30 cellular contexts compared by ENCODE assay signal in genomic region chr21:44943005-44943685, GRCh38. TPM values are rescaled to one million over a fixed set of nuclear protein-coding genes. Genes with fewer than 3 reads are reported as not detected.
DNase-seq lines count a peak whose midpoint lies in the region; ATAC-seq and TF ChIP-seq lines count a peak whose summit lies in the region.
"Had no signal": no experiment of that assay in that cellular context is flagged by ENCODE, and none has a peak within 500 bp of the region (broad histone marks: within the 10 kb centered on the region; RNA-seq: fewer than 3 reads in every experiment).

No MANE protein-coding gene starts in this region.

- H4K20me1 ChIP-seq in BLaER1 (peaks cover 77% of the 10 kb centered on the region), OCI-LY3 (ENCODE audit: insufficient read depth, low read length) (peaks cover 35% of the 10 kb centered on the region)

- H3K27me3 Mint-ChIP-seq in CD14-positive monocyte (ENCODE audit: low read depth in 3 of 3), result peaks cover under 1 to 4% (median 2%) of the 10 kb centered on the region in 3 donors
- H3K27me3 Mint-ChIP-seq: CD4-positive, alpha-beta memory T cell; effector memory CD8-positive, alpha-beta T cell; naive thymus-derived CD8-positive, alpha-beta T cell; T-helper 17 cell had no signal

- intact Hi-C loops in CD14-positive monocyte (cut with micrococcal nuclease) (no loop called here), posterior vena cava (cut with DNase I) (no loop called here)

- H3K4me2 ChIP-seq in BLaER1, result peak overlapping the region; percentile 90
- H3K4me2 ChIP-seq in OCI-LY3 (ENCODE audit: low read length), result peak overlapping the region; percentile 93

- H3K27ac Mint-ChIP-seq in CD14-positive monocyte, result peak overlapping the region in 1 of 7 donors; percentile 27

- peaks cover 44 to 45% of the 10 kb centered on the region in 2 donors for H3K36me3 Mint-ChIP-seq in CD14-positive monocyte

- H3K4me3 Mint-ChIP-seq in CD14-positive monocyte, result no peak overlapping the region

- H3K27ac ChIP-seq in BLaER1 (no peak overlapping the region), OCI-LY3 (ENCODE audit: low read length) (peak overlapping the region; percentile 19)
- H3K27ac ChIP-seq: coronary artery, ovary, SK-N-MC, thoracic aorta, uterus had no signal

- H3K9ac ChIP-seq in BLaER1 (no peak overlapping the region; the same call in 1 of the 2 replicates), OCI-LY3 (ENCODE audit: low read length) (no peak overlapping the region)

- H3K79me2 ChIP-seq in OCI-LY3 (ENCODE audit: low read length), result peaks cover 84% of the 10 kb centered on the region

- peaks cover 55% of the 10 kb centered on the region for H3K36me3 ChIP-seq in BLaER1
- peaks cover 16% of the 10 kb centered on the region for H3K36me3 ChIP-seq in OCI-LY3 (replicated peaks; ENCODE audit: low read depth, low read length)
- H3K36me3 ChIP-seq: ovary, thoracic aorta, uterus had no signal

- H3K9me3 Mint-ChIP-seq in CD14-positive monocyte, result peaks cover 0 to 2% (median 0%) of the 10 kb centered on the region in 7 donors
- H3K9me3 Mint-ChIP-seq: effector memory CD8-positive, alpha-beta T cell; naive thymus-derived CD8-positive, alpha-beta T cell had no signal

- H3K9me3 ChIP-seq in BLaER1 (no peaks in the 10 kb centered on the region), OCI-LY3 (ENCODE audit: insufficient read depth, low read length) (no peaks in the 10 kb centered on the region)
- H3K9me3 ChIP-seq: HAP-1, ovary, thoracic aorta, uterus had no signal

- DNase-seq in CD14-positive monocyte (ENCODE audit: low spot score) (peak; percentile 27), posterior vena cava (ENCODE audit: low spot score) (peak; percentile 38), NCI-H2171 (lab: John Stamatoyannopoulos, UW) (no peak)
- no peak for DNase-seq in activated effector memory CD4-positive, alpha-beta T cell treated with Interleukin-2 at 50 U/mL for 16 hours
- DNase-seq: activated naive CD4-positive, alpha-beta T cell; activated T-cell treated with anti-CD3 and anti-CD28 coated beads, Interleukin-2, amount 50 U/mL, for 1 hour; CD4-positive, alpha-beta memory T cell; effector memory CD8-positive, alpha-beta T cell; erythroblast; KBM-7; MM.1S; NCI-H1417; NCI-H2081 treated with DMSO at 0.1 percent for 48 hours; NCI-H345; NCI-H748 treated with DMSO at 0.1 percent for 48 hours; ovary; RPMI8226; stimulated activated CD4-positive, alpha-beta T cell treated with anti-CD3 and anti-CD28 coated beads, Interleukin-4, amount 100 ng/mL, for 24 hours; stimulated activated naive CD4-positive, alpha-beta T cell; T-helper 17 cell; uterus had no signal

- no peak overlapping the region for H2AFZ ChIP-seq in OCI-LY3 (ENCODE audit: low read depth, low read length)

- no peak overlapping the region for H3K4me3 ChIP-seq in BLaER1
- peak overlapping the region; percentile 30; the same call in 1 of the 2 replicates for H3K4me3 ChIP-seq in OCI-LY3 (ENCODE audit: low read length)
- H3K4me3 ChIP-seq: coronary artery, HAP-1, ovary, SK-N-MC, thoracic aorta, uterus had no signal

- H3K27me3 ChIP-seq in BLaER1 (no peaks in the 10 kb centered on the region), OCI-LY3 (ENCODE audit: low read depth, low read length) (no peaks in the 10 kb centered on the region)
- H3K27me3 ChIP-seq: ovary, uterus had no signal

- TF ChIP-seq CTCF in CD14-positive monocyte (IDR thresholded peaks at IDR 0.05) (no peak), OCI-LY3 (IDR thresholded peaks at IDR 0.05; ENCODE audit: low read depth, low read length) (no peak)

- peaks cover 27% of the 10 kb centered on the region for H3K4me1 Mint-ChIP-seq in CD14-positive monocyte

- H3K4me1 ChIP-seq in BLaER1 (peaks cover 84% of the 10 kb centered on the region), OCI-LY3 (ENCODE audit: low read length) (peaks cover 37% of the 10 kb centered on the region)
- H3K4me1 ChIP-seq: uterus had no signal

- ATAC-seq in GM21723 (IDR thresholded peaks at IDR 0.05; ENCODE audit: unreplicated experiment), result no peak
- ATAC-seq: activated CD4-positive, CD25-positive, alpha-beta regulatory T cell treated with anti-CD3 and anti-CD28 coated beads, Interleukin-2, amount 50 U/mL, for 24 hours; effector memory CD8-positive, alpha-beta T cell; naive thymus-derived CD8-positive, alpha-beta T cell; T-helper 17 cell had no signal

RNA-seq across cellular contexts. Expression of gene SLX9, which starts 3.3 kb away (rescaled TPM):
- polyA plus RNA-seq in CD14-positive monocyte, result 1 to 10 TPM; 7.5 to 9.0 TPM
- total RNA-seq in posterior vena cava, result 10 to 100 TPM; 25.8 to 31.6 TPM

RNA-seq across cellular contexts. Expression of gene ITGB2, which starts 22.4 kb away (rescaled TPM):
- 1,000 to 10,000 TPM; 1,470 to 1,628 TPM for polyA plus RNA-seq in CD14-positive monocyte
- 100 to 1,000 TPM in 1 of 2 donors, 10 to 100 TPM in 1; 47.9 to 122 TPM for total RNA-seq in posterior vena cava

Comparison
In these comparisons a context has a peak if more than half of its experiments do, and no peak if none do; other contexts are left out.
1. DNase-seq: peak in CD14-positive monocyte (single experiment) and posterior vena cava (single experiment); none in NCI-H2171 (single experiment) and activated effector memory CD4-positive, alpha-beta T cell treated with Interleukin-2 at 50 U/mL for 16 hours (single experiment).